12 cellular contexts compared by ENCODE assay signal in genomic region chr12:91931110-91931509, GRCh38.
DNase-seq lines count a peak whose midpoint lies in the region; ATAC-seq, FAIRE-seq and TF ChIP-seq lines count a peak whose summit lies in the region.
"Had no signal": no experiment of that assay in that cellular context is flagged by ENCODE, and none has a peak within 500 bp of the region (broad histone marks: within the 10 kb centered on the region; RNA-seq: fewer than 3 reads in every experiment).

No MANE protein-coding gene starts in this region.

- no peaks in the 10 kb centered on the region for H3K79me1 ChIP-seq in neuronal stem cell (ENCODE audit: low read depth, low read length)

- H2BK5ac ChIP-seq in neuronal stem cell (ENCODE audit: low read length): no peak overlapping the region

- no peak overlapping the region for H3K4me3 ChIP-seq in A549
- no peak overlapping the region for H3K4me3 ChIP-seq in colonic mucosa
- H3K4me3 ChIP-seq in neuronal stem cell (ENCODE audit: low read length in 2 of 2): no peak overlapping the region
- H3K4me3 ChIP-seq: SJCRH30, tibial nerve had no signal

- no peak for TF ChIP-seq RAD21 in A549 (conservative IDR thresholded peaks at IDR 0.05 in 1 of 2, IDR thresholded peaks at IDR 0.05 in 1 of 2)

- H2AK5ac ChIP-seq in neuronal stem cell (ENCODE audit: low read depth, low read length): no peak overlapping the region

- peak overlapping the region; percentile 6 for H2AFZ ChIP-seq in neuronal stem cell (ENCODE audit: low read length)

- peaks cover 35% of the 10 kb centered on the region for H3K4me1 ChIP-seq in A549
- no peaks in the 10 kb centered on the region for H3K4me1 ChIP-seq in colonic mucosa
- H3K4me1 ChIP-seq in neuronal stem cell (ENCODE audit: control insufficient read depth in 2 of 2, insufficient read depth in 1 of 2, low read depth in 1 of 2, low read length in 2 of 2): no peaks in the 10 kb centered on the region

- intact Hi-C loops in colonic mucosa (cut with DNase I): no loop called here

- no peak for TF ChIP-seq POLR2A in A549 (IDR thresholded peaks at IDR 0.05; ENCODE audit: low read length)

- no peak overlapping the region for H4K8ac ChIP-seq in neuronal stem cell (ENCODE audit: low read depth, low read length)

- no peak overlapping the region for H3K18ac ChIP-seq in neuronal stem cell (ENCODE audit: low read length)

- H3K9me3 ChIP-seq in A549: 0 out of 3 replicates have a peak, but pooled peaks cover 6% of the 10 kb centered on the region
- H3K9me3 ChIP-seq in colonic mucosa: no peaks in the 10 kb centered on the region
- peaks cover 0 to 2% of the 10 kb centered on the region in 2 donors for H3K9me3 ChIP-seq in neuronal stem cell (replicated peaks in 1 of 2; ENCODE audit: control insufficient read depth in 2 of 2, insufficient read depth in 1 of 2, low read depth in 1 of 2, low read length in 2 of 2)
- H3K9me3 ChIP-seq: SJCRH30, tibial nerve had no signal

- FAIRE-seq in A549 (lab: Jason Lieb, UNC): peak; percentile 49
- FAIRE-seq: endometrium had no signal

- peak; percentile 18 to 65; a peak in 3 of 6 replicates for ATAC-seq in A549
- ATAC-seq in HG03135 (IDR thresholded peaks at IDR 0.05; ENCODE audit: unreplicated experiment): no peak

- CTCF ChIA-PET in A549 (lab: Yijun Ruan, JAX): interaction anchor here (0.9 to 1.8 kb wide), 3 partner anchors 11 to 549 kb away, joined by 3 to 5 read pairs (median 3); no protein-coding TSS in a partner anchor

- no peak overlapping the region for H2BK12ac ChIP-seq in neuronal stem cell (ENCODE audit: low read length)

- no peak overlapping the region for H2BK15ac ChIP-seq in neuronal stem cell (ENCODE audit: low read length)

- H3K9ac ChIP-seq in colonic mucosa (ENCODE audit: low read depth in 2 of 2, low read length in 2 of 2): no peak overlapping the region
- no peak overlapping the region for H3K9ac ChIP-seq in neuronal stem cell (ENCODE audit: low read depth, low read length, poor library complexity)

- no peak overlapping the region for H3K23ac ChIP-seq in neuronal stem cell (ENCODE audit: low read depth, low read length, poor library complexity)

- H4K91ac ChIP-seq in neuronal stem cell (ENCODE audit: low read depth, low read length, poor library complexity): no peak overlapping the region

- WGBS in A549 (ENCODE audit: missing lambda C conversion rate): 16% methylated on average over 2 of the region's 2 CpGs
- no CpG with 5 or more reads among the region's 2 CpGs for WGBS in neuronal stem cell (ENCODE audit: extremely low coverage in 2 of 2, insufficient read length in 2 of 2, insufficient replicate concordance in 1 of 2), 2 donors

- peak in 1 of 2 experiments; percentile 61 for DNase-seq in A549 (ENCODE audit: low read depth in 1 of 2, low spot score in 1 of 2)
- DNase-seq in LHCN-M2 (ENCODE audit: low read depth): peak; percentile 55
- peak; percentile 74 for DNase-seq in colonic mucosa
- DNase-seq in neuronal stem cell (ENCODE audit: low spot score): no peak
- DNase-seq in anterior cingulate cortex (lab: John Stamatoyannopoulos, UW): no peak
- no peak for DNase-seq in NCI-H1694 (lab: John Stamatoyannopoulos, UW)
- DNase-seq in SKM-1 treated with dmso at 0.1 percent for 144 hours (lab: John Stamatoyannopoulos, UW; ENCODE audit: unreplicated experiment): no peak
- DNase-seq: activated T-cell treated with anti-CD3 and anti-CD28 coated beads for 4 hours had no signal

- peak overlapping the region; percentile 36 for H3K4me2 ChIP-seq in A549
- H3K4me2 ChIP-seq in neuronal stem cell (ENCODE audit: insufficient read depth, low read length, poor library complexity, severe bottlenecking): no peak overlapping the region

- TF ChIP-seq EP300 in A549 (IDR thresholded peaks at IDR 0.05): no peak

- POLR2A ChIA-PET in A549 (lab: Yijun Ruan, JAX): no interaction called here

- H3K14ac ChIP-seq in neuronal stem cell (ENCODE audit: low read length): no peak overlapping the region

- TF ChIP-seq CTCF in A549 (IDR thresholded peaks at IDR 0.05) (no peak), colonic mucosa (IDR thresholded peaks at IDR 0.05) (no peak)

- no peak overlapping the region for H2BK120ac ChIP-seq in neuronal stem cell (ENCODE audit: low read depth, low read length)

- H3K27me3 ChIP-seq in colonic mucosa (no peaks in the 10 kb centered on the region), neuronal stem cell (ENCODE audit: control insufficient read depth in 3 of 3, insufficient read depth in 3 of 3, low read depth in 1 of 3, low read length in 3 of 3) (no peaks in the 10 kb centered on the region)
- H3K27me3 ChIP-seq: SJCRH30, tibial nerve had no signal

- peak overlapping the region; percentile 6 to 30; a peak in 3 of 6 replicates for H3K27ac ChIP-seq in A549
- peak overlapping the region; percentile 5 for H3K27ac ChIP-seq in colonic mucosa
- H3K27ac ChIP-seq in neuronal stem cell (replicated peaks; ENCODE audit: low read length): no peak overlapping the region
- H3K27ac ChIP-seq: SJCRH30 had no signal

- H3K36me3 ChIP-seq in colonic mucosa: no peaks in the 10 kb centered on the region
- H3K36me3 ChIP-seq in neuronal stem cell (replicated peaks in 1 of 2; ENCODE audit: control insufficient read depth in 2 of 2, insufficient read depth in 2 of 2, low read length in 2 of 2): no peaks in the 10 kb centered on the region
- H3K36me3 ChIP-seq: SJCRH30, tibial nerve had no signal

- H3K4ac ChIP-seq in neuronal stem cell (ENCODE audit: low read length): no peak overlapping the region

TF ChIP-seq in A549, 52 proteins besides CTCF, POLR2A, EP300 and RAD21:
- TF ChIP-seq TP53 (CRISPR knock-in tag; IDR thresholded peaks at IDR 0.05): no peak
- TF ChIP-seq MAFK (IDR thresholded peaks at IDR 0.05; ENCODE audit: partially characterized antibody): no peak
- TF ChIP-seq ZFP36 (IDR thresholded peaks at IDR 0.05; ENCODE audit: borderline replicate concordance, partially characterized antibody): no peak
- no peak for TF ChIP-seq RARB (CRISPR knock-in tag; IDR thresholded peaks at IDR 0.05)
- no peak for TF ChIP-seq EHF (CRISPR knock-in tag; IDR thresholded peaks at IDR 0.05)
- no peak for TF ChIP-seq ESRRA (IDR thresholded peaks at IDR 0.05; ENCODE audit: borderline replicate concordance, low read length)
- no peak for TF ChIP-seq EHMT2 (IDR thresholded peaks at IDR 0.05; ENCODE audit: low read depth)
- TF ChIP-seq HDAC2 (IDR thresholded peaks at IDR 0.05): no peak
- no peak for TF ChIP-seq ELK1 (IDR thresholded peaks at IDR 0.05; ENCODE audit: low read depth, low read length)
- TF ChIP-seq CHD2 (IDR thresholded peaks at IDR 0.05; ENCODE audit: low read length, partially characterized antibody): no peak
- no peak for TF ChIP-seq MAX (IDR thresholded peaks at IDR 0.05)
- TF ChIP-seq RFX5 (IDR thresholded peaks at IDR 0.05): no peak
- no peak for TF ChIP-seq JUN (IDR thresholded peaks at IDR 0.05)
- no peak for TF ChIP-seq CEBPB (IDR thresholded peaks at IDR 0.05)

Comparison
In these comparisons a context has a peak if more than half of its experiments do, and no peak if none do; other contexts are left out.
1. DNase-seq: peak in LHCN-M2 (single experiment) and colonic mucosa (single experiment); none in neuronal stem cell (single experiment), anterior cingulate cortex (0 of 58), NCI-H1694 (single experiment) and SKM-1 treated with dmso at 0.1 percent for 144 hours (single experiment).